In the genomic region with DNA sequence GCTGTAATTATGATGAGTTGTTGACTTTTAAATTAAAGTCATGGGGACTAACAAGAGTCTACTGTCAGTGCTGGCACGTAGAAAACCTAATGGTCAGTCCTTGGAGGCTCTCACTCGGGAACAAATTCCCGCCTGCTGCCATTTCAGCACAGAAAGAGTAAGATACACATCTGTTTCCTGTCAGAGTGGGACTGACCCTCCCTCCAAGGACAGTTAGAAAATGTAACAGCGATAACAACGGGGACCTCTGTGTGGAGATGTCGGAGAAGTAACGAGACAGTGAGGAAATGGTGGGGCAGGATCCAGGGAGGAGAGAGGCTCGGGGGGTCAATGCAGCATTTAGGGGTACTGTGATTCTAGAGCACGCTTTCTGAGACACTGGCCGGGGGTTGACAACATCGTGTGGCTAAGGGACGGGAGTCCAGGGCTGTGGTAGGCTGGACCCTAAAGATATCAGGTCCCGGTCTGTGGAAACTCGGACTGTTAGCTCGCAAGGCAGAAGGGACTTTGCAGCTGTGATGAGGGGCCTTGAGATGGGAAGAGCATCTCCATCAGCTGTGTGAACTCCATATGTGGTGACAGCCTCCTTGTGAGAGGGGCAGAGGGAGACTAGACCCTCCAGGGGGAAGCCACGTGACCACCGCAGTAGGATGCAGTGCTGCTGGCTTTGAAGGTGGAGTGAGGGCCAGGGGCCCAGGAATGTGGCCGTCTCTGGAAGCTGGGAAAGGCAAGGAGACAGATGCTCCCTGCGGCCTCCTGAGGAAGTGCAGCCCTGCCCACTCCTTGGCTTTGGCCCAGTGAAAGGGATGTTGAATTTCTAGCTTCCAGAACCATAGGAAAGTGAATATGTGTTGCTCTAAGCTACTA, we compare ENCODE assay signal across 1 cellular context.
TF ChIP-seq lines count a peak whose summit lies in the region.

No MANE protein-coding gene starts in this region.

TF ChIP-seq in SK-N-SH treated with all-trans-retinoic acid at 6 μM for 48 hours, 23 proteins besides CTCF, POLR2A, EP300 and RAD21 (continued from another document):
- TF ChIP-seq, protein P1, sequence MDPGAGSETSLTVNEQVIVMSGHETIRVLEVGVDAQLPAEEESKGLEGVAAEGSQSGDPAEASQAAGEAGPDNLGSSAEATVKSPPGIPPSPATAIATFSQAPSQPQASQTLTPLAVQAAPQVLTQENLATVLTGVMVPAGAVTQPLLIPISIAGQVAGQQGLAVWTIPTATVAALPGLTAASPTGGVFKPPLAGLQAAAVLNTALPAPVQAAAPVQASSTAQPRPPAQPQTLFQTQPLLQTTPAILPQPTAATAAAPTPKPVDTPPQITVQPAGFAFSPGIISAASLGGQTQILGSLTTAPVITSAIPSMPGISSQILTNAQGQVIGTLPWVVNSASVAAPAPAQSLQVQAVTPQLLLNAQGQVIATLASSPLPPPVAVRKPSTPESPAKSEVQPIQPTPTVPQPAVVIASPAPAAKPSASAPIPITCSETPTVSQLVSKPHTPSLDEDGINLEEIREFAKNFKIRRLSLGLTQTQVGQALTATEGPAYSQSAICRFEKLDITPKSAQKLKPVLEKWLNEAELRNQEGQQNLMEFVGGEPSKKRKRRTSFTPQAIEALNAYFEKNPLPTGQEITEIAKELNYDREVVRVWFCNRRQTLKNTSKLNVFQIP (CRISPR knock-in tag; IDR thresholded peaks at IDR 0.05; ENCODE audit: borderline replicate concordance, low read depth), result no peak
- TF ChIP-seq ESRRG (CRISPR knock-in tag; IDR thresholded peaks at IDR 0.05), result no peak
TF ChIP-seq in SK-N-SH treated with all-trans-retinoic acid at 6 μM for 48 hours: peak in this region for 0.
